1 cellular context compared by ENCODE assay signal in genomic region chr11:68839054-68839865, GRCh38.
A peak's percentile ranks its signal among the peaks of the same experiment; 100 is the strongest.
TF ChIP-seq lines count a peak whose summit lies in the region.

No MANE protein-coding gene starts in this region.

TF ChIP-seq in HepG2, 621 proteins besides CTCF, POLR2A, EP300 and RAD21 (continued from another document and continues in another):
- TF ChIP-seq TFDP1 (CRISPR knock-in tag; IDR thresholded peaks at IDR 0.05; ENCODE audit: borderline replicate concordance) (peak; percentile 63; the same call in 1 of the 2 replicates), TSC22D2 (CRISPR knock-in tag; IDR thresholded peaks at IDR 0.05; ENCODE audit: borderline replicate concordance) (no peak), ZKSCAN8 (CRISPR knock-in tag; IDR thresholded peaks at IDR 0.05; ENCODE audit: borderline replicate concordance) (peak; percentile 29; the same call in 1 of the 2 replicates), NFKB2 (CRISPR knock-in tag; IDR thresholded peaks at IDR 0.05; ENCODE audit: borderline replicate concordance) (peak; percentile 50; the same call in 1 of the 2 replicates), ZNF713 (CRISPR knock-in tag; IDR thresholded peaks at IDR 0.05) (no peak), CAMTA2 (CRISPR knock-in tag; IDR thresholded peaks at IDR 0.05; ENCODE audit: borderline replicate concordance) (no peak), MXD4 (CRISPR knock-in tag; IDR thresholded peaks at IDR 0.05) (no peak), PBX3 (CRISPR knock-in tag; IDR thresholded peaks at IDR 0.05; ENCODE audit: borderline replicate concordance) (no peak), SALL1 (CRISPR knock-in tag; IDR thresholded peaks at IDR 0.05) (peak; percentile 92), AKAP8 (CRISPR knock-in tag; IDR thresholded peaks at IDR 0.05) (peak; percentile 78; the same call in 1 of the 2 replicates), SNRNP70 (IDR thresholded peaks at IDR 0.05; ENCODE audit: low read depth, low read length) (no peak), PHF5A (CRISPR knock-in tag; IDR thresholded peaks at IDR 0.05; ENCODE audit: low read depth, unreplicated experiment) (no peak), ZNF839 (CRISPR knock-in tag; IDR thresholded peaks at IDR 0.05; ENCODE audit: borderline replicate concordance) (peak; percentile 45; the same call in 1 of the 2 replicates), SP4 (CRISPR knock-in tag; IDR thresholded peaks at IDR 0.05) (peak; percentile 54; the same call in 1 of the 2 replicates), GABPA (IDR thresholded peaks at IDR 0.05; ENCODE audit: low read depth, low read length) (no peak), GABPA (CRISPR knock-in tag; IDR thresholded peaks at IDR 0.05; ENCODE audit: low read depth) (peak; percentile 54), ATF7-NPFF (CRISPR knock-in tag; IDR thresholded peaks at IDR 0.05; ENCODE audit: low read depth) (no peak), TRIM22 (IDR thresholded peaks at IDR 0.05) (no peak), ZNF883 (CRISPR knock-in tag; IDR thresholded peaks at IDR 0.05; ENCODE audit: not compliant biosample characterization) (peak; percentile 69), PRDM15 (CRISPR knock-in tag; IDR thresholded peaks at IDR 0.05) (no peak), AHR (CRISPR knock-in tag; IDR thresholded peaks at IDR 0.05) (no peak), SUZ12 (IDR thresholded peaks at IDR 0.05; ENCODE audit: low read depth, low read length) (no peak), MLXIP (CRISPR knock-in tag; IDR thresholded peaks at IDR 0.05; ENCODE audit: borderline replicate concordance) (no peak), ETV6 (CRISPR knock-in tag; conservative IDR thresholded peaks at IDR 0.05) (no peak), ZNF3 (CRISPR knock-in tag; IDR thresholded peaks at IDR 0.05) (no peak), ZBTB3 (CRISPR knock-in tag; IDR thresholded peaks at IDR 0.05; ENCODE audit: borderline replicate concordance, low read depth) (peak; percentile 19; the same call in 1 of the 2 replicates), ZBTB2 (CRISPR knock-in tag; IDR thresholded peaks at IDR 0.05; ENCODE audit: low read depth) (peak; percentile 61; the same call in 1 of the 2 replicates), NKX3-1 (CRISPR knock-in tag; IDR thresholded peaks at IDR 0.05) (0 out of 2 replicates have a peak, but pooled peaks have one; percentile 44), MLLT10 (CRISPR knock-in tag; IDR thresholded peaks at IDR 0.05) (no peak), ZNF567 (CRISPR knock-in tag; IDR thresholded peaks at IDR 0.05; ENCODE audit: borderline replicate concordance) (peak; percentile 32; the same call in 1 of the 2 replicates), ARID5B (CRISPR knock-in tag; IDR thresholded peaks at IDR 0.05) (peak; percentile 75), GMEB1 (CRISPR knock-in tag; IDR thresholded peaks at IDR 0.05; ENCODE audit: borderline replicate concordance) (peak; percentile 59; the same call in 1 of the 2 replicates), THAP8 (CRISPR knock-in tag; IDR thresholded peaks at IDR 0.05; ENCODE audit: borderline replicate concordance) (no peak), DZIP1 (CRISPR knock-in tag; IDR thresholded peaks at IDR 0.05) (0 out of 2 replicates have a peak, but pooled peaks have one; percentile 63), ZNF768 (CRISPR knock-in tag; IDR thresholded peaks at IDR 0.05) (peak; percentile 67; the same call in 1 of the 2 replicates)
